Comparison of ENCODE assay signal across 13 cellular contexts in genomic region chr17:42142371-42142896, GRCh38. TPM values are rescaled to one million over a fixed set of nuclear protein-coding genes. Genes with fewer than 3 reads are reported as not detected.
DNase-seq lines count a peak whose midpoint lies in the region.
"Had no signal": no experiment of that assay in that cellular context is flagged by ENCODE, and none has a peak within 500 bp of the region (broad histone marks: within the 10 kb centered on the region; RNA-seq: fewer than 3 reads in every experiment).

No MANE protein-coding gene starts in this region.

- peaks cover 38% of the 10 kb centered on the region for H3K4me1 ChIP-seq in BLaER1
- H3K4me1 ChIP-seq in SJSA1 (replicated peaks) = peaks cover 25% of the 10 kb centered on the region
- H3K4me1 ChIP-seq: foreskin keratinocyte had no signal

- H3K9ac ChIP-seq in BLaER1 = peak overlapping the region; percentile 40; the same call in 1 of the 2 replicates

- H3K4me3 ChIP-seq in BLaER1 = no peak overlapping the region
- H3K4me3 ChIP-seq in SJSA1 = no peak overlapping the region
- H3K4me3 ChIP-seq: tibial artery had no signal

- DNase-seq in SJSA1 (ENCODE audit: low read depth in 1 of 2, low spot score in 2 of 2) (peak; percentile 53 to 68), fibroblast of gingiva (ENCODE audit: low read depth) (peak; percentile 76), nucleus accumbens (lab: John Stamatoyannopoulos, UW) (peak in 34 of 56 donors; percentile 17 to 87 (median 46)), GOT3 (lab: John Stamatoyannopoulos, UW) (no peak), HUDEP-2 (lab: John Stamatoyannopoulos, UW; ENCODE audit: unreplicated experiment in 76 of 76) (no peak), posterior vena cava (ENCODE audit: low spot score) (no peak), NCI-H146 treated with DMSO at 0.1 percent for 48 hours (lab: John Stamatoyannopoulos, UW; ENCODE audit: unreplicated experiment) (no peak)
- DNase-seq: activated B cell treated with CpG ODN at 0.5 μM for 24 hours; foreskin keratinocyte; stimulated activated CD4-positive, alpha-beta T cell treated with anti-CD3 and anti-CD28 coated beads, Interleukin-4, amount 100 ng/mL, for 1 hour; tibial artery had no signal

- H3K36me3 ChIP-seq in BLaER1 = peaks cover 93% of the 10 kb centered on the region
- peaks cover 48% of the 10 kb centered on the region for H3K36me3 ChIP-seq in SJSA1

- H3K9me3 ChIP-seq in BLaER1 (no peaks in the 10 kb centered on the region), SJSA1 (replicated peaks) (no peaks in the 10 kb centered on the region)
- H3K9me3 ChIP-seq: tibial artery had no signal

- H4K20me1 ChIP-seq in BLaER1 = peaks cover 99% of the 10 kb centered on the region

- H3K27me3 ChIP-seq in BLaER1 = no peaks in the 10 kb centered on the region
- no peaks in the 10 kb centered on the region for H3K27me3 ChIP-seq in SJSA1 (replicated peaks)
- H3K27me3 ChIP-seq: foreskin keratinocyte, tibial artery had no signal

- peak overlapping the region; percentile 44 for H3K4me2 ChIP-seq in BLaER1

- intact Hi-C loops in posterior vena cava (cut with DNase I) = no loop called here

- H3K27ac ChIP-seq in BLaER1 (peak overlapping the region; percentile 4; the same call in 1 of the 2 replicates), SJSA1 (peak overlapping the region; percentile 36)
- H3K27ac ChIP-seq: foreskin keratinocyte had no signal

RNA-seq across cellular contexts. Expression of gene RAB5C, which starts 12.4 kb away (rescaled TPM):
- 50.7 and 108 TPM in 2 replicates for total RNA-seq in SJSA1 (2014; rRNA removed; shearing (Covaris generic))
- total RNA-seq in posterior vena cava = 100 to 1,000 TPM; 116 to 122 TPM

RNA-seq across cellular contexts. Expression of gene HSPB9, which starts 19.8 kb away (rescaled TPM):
- not detected in 2 replicates for total RNA-seq in SJSA1 (2014; rRNA removed; shearing (Covaris generic))
- total RNA-seq in posterior vena cava = not detected
- total RNA-seq: activated B cell treated with CpG ODN at 0.5 μM for 24 hours, foreskin keratinocyte, mononuclear cell had no signal

RNA-seq across cellular contexts. Expression of gene KAT2A, which starts 21.3 kb away (rescaled TPM):
- total RNA-seq in SJSA1 (2014; rRNA removed; shearing (Covaris generic)) = 7.5 and 12.8 TPM in 2 replicates
- total RNA-seq in posterior vena cava = 10 to 100 TPM; 19.1 to 25.1 TPM

RNA-seq across cellular contexts. Expression of gene DHX58, which starts 29.9 kb away (rescaled TPM):
- 0.85 and 1.4 TPM in 2 replicates for total RNA-seq in SJSA1 (2014; rRNA removed; shearing (Covaris generic))
- 10 to 100 TPM in 1 of 2 donors, 1 to 10 TPM in 1; 9.9 to 13.0 TPM for total RNA-seq in posterior vena cava

RNA-seq across cellular contexts. Expression of gene KCNH4, which starts 38.5 kb away (rescaled TPM):
- not detected in 2 replicates for total RNA-seq in SJSA1 (2014; rRNA removed; shearing (Covaris generic))
- under 1 TPM; 0.23 to 0.33 TPM for total RNA-seq in posterior vena cava
- total RNA-seq: foreskin keratinocyte had no signal

Comparison
In these comparisons a context has a peak if more than half of its experiments do, and no peak if none do; other contexts are left out.
1. DNase-seq: peak in SJSA1 (2 of 2), fibroblast of gingiva (single experiment) and nucleus accumbens (34 of 56); none in GOT3 (single experiment), HUDEP-2 (0 of 76), posterior vena cava (single experiment) and NCI-H146 treated with DMSO at 0.1 percent for 48 hours (single experiment).